In genomic region chr7:6502886-6503285, GRCh38 we compare ENCODE assay signal across 1 cellular context.
TF ChIP-seq lines count a peak whose summit lies in the region.

No MANE protein-coding gene starts in this region.

TF ChIP-seq in IMR-90, 13 proteins besides CTCF, POLR2A, EP300 and RAD21:
- TF ChIP-seq NFE2L2 (IDR thresholded peaks at IDR 0.05; ENCODE audit: low read depth, low read length) (no peak), FOS (IDR thresholded peaks at IDR 0.05; ENCODE audit: low read depth, low read length) (no peak), MXI1 (IDR thresholded peaks at IDR 0.05; ENCODE audit: borderline replicate concordance, low read depth, low read length) (no peak), MAFK (IDR thresholded peaks at IDR 0.05; ENCODE audit: low read depth, low read length) (no peak), RFX5 (IDR thresholded peaks at IDR 0.05; ENCODE audit: low read depth, low read length) (no peak)
